Comparison of ENCODE assay signal across 30 cellular contexts in the genomic region with DNA sequence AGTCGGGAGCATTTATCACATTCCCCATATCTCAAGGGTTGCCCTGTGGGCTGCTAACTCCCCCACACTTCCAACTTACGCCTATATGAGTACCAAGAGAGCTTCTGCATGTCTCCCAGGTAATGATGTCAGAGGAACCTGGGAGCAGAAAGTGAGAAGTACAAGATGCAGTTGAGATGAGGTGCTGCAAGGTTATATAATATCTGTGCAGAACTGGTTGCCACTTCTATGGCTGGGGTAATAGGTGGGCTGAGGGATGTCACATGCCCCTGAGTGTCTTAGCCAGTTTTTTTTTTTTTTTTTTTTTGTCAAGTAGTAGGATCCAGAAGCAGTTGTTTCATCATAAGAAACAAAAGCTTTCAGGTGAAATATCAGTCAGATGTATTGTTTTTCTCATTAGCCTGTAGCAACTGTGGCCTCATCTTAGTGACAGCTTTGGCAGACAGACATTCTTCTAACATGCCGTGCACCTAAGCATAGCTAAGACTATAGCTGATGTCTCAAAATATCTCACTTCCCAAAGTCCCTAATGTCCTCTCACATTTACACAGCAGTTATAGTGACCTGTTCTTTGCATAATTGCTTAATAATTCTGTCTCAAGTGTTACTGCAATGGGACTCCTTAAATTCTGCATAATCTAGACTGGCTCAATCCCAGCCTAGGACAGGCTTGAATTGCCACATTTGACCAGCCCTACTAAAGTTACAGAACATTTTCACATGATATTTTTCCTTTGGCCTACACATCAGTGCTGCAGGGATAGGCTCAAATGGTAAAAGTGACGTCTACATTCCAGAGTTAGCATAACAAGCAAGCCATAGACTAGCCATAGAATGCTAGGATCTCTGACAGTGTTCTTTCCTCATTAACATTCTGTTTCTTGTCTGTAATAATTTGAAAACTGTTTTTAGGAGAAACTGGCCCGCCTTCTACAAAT. TPM values are rescaled to one million over a fixed set of nuclear protein-coding genes. Genes with fewer than 3 reads are reported as not detected.
"Had no signal": no experiment of that assay in that cellular context is flagged by ENCODE, and none has a peak within 500 bp of the region (broad histone marks: within the 10 kb centered on the region; RNA-seq: fewer than 3 reads in every experiment).

No MANE protein-coding gene starts in this region.

- H3K36me3 ChIP-seq: neutrophil, pancreas, right lobe of liver, upper lobe of left lung had no signal

- H3K27me3 ChIP-seq: hepatocyte, neutrophil, right lobe of liver, testis, upper lobe of left lung had no signal

- ATAC-seq: activated CD4-positive, alpha-beta T cell treated with anti-CD3 and anti-CD28 coated beads for 36 hours; activated T-cell treated with anti-CD3 and anti-CD28 coated beads, Interleukin-2, amount 50 U/mL, for 4 hours; pancreas; right lobe of liver; stimulated activated naive B cell treated with anti-CD40 and anti-IgM and Interleukin-4, amounts not matched to agents 10 μg/mL and 1 μg/mL and 100 μg/mL, for 72 hours had no signal

- H3K27ac ChIP-seq: hepatocyte, neutrophil, pancreas, right lobe of liver, testis, upper lobe of left lung had no signal

- H3K79me2 ChIP-seq: hepatocyte had no signal

- H3K4me2 ChIP-seq: hepatocyte, smooth muscle cell had no signal

- H3K9me3 ChIP-seq: neutrophil, pancreas, right lobe of liver, testis, upper lobe of left lung had no signal

- DNase-seq: activated B cell treated with CpG ODN at 0.5 μM for 24 hours; activated CD4-positive, alpha-beta T cell treated with anti-CD3 and anti-CD28 coated beads for 36 hours; activated CD4-positive, alpha-beta T cell treated with anti-CD3 and anti-CD28 coated beads, Interleukin-2, amount 50 U/mL, for 48 hours; activated CD8-positive, alpha-beta memory T cell treated with anti-CD3 and anti-CD28 coated beads, Interleukin-2, amount 50 U/mL, for 48 hours; activated naive CD4-positive, alpha-beta T cell treated with Interleukin-2 at 50 U/mL for 16 hours; activated naive CD8-positive, alpha-beta T cell treated with anti-CD3 and anti-CD28 coated beads for 36 hours; activated T-cell treated with anti-CD3 and anti-CD28 coated beads, Interleukin-2, amount 50 U/mL, for 4 hours; amniotic stem cell; cerebellar nuclear complex; cortex of kidney; foreskin melanocyte; glutamatergic neuron; left cardiac atrium; pancreas; right lobe of liver; stimulated activated CD4-positive, alpha-beta T cell treated with anti-CD3 and anti-CD28 coated beads, Interleukin-2, amount 100 ng/mL, for 48 hours; stimulated activated CD8-positive, alpha-beta memory T cell treated with anti-CD3 and anti-CD28 coated beads, Interleukin-4, amount 100 ng/mL, for 48 hours; stimulated activated naive B cell treated with anti-CD40 and anti-IgM and Interleukin-4, amounts not matched to agents 10 μg/mL and 1 μg/mL and 100 μg/mL, for 72 hours; T-helper 1 cell; T-helper 9 cell; testis; upper lobe of left lung had no signal

- H3K4me1 ChIP-seq: pancreas, right lobe of liver, testis, upper lobe of left lung had no signal

- H2AFZ ChIP-seq: hepatocyte had no signal

- FAIRE-seq: bronchial epithelial cell, islet of Langerhans had no signal

- H3K4me3 ChIP-seq: hepatocyte, pancreas, right lobe of liver, smooth muscle cell, testis, upper lobe of left lung had no signal

RNA-seq across cellular contexts. Expression of a gene that starts 17.9 kb away (rescaled TPM):
- total RNA-seq: activated B cell treated with CpG ODN at 0.5 μM for 24 hours; activated CD8-positive, alpha-beta memory T cell treated with anti-CD3 and anti-CD28 coated beads for 36 hours; activated naive CD8-positive, alpha-beta T cell treated with anti-CD3 and anti-CD28 coated beads for 36 hours; natural killer cell treated with Interleukin-12 subunit alpha and Interleukin-12 subunit beta and Interleukin-15 and Interleukin-18, amount 100 ng/mL, for 72 hours; pulmonary artery endothelial cell; smooth muscle cell had no signal
